In genomic region chr4:152485726-152486276, GRCh38 we compare ENCODE assay signal across 8 cellular contexts. TPM values are rescaled to one million over a fixed set of nuclear protein-coding genes. Genes with fewer than 3 reads are reported as not detected.
DNase-seq lines count a peak whose midpoint lies in the region; ATAC-seq and TF ChIP-seq lines count a peak whose summit lies in the region.

No MANE protein-coding gene starts in this region.

- CTCF ChIA-PET in OCI-LY7 (lab: Charles Lee; ENCODE audit: unreplicated experiment), result interaction anchor here (1.0 kb wide), 1 partner anchor 22 kb away, joined by 3 read pairs; no protein-coding TSS in a partner anchor

- no peak overlapping the region for H3K4me2 ChIP-seq in OCI-LY7 (ENCODE audit: low read length)

- intact Hi-C loops in Right ventricle myocardium inferior (cut with DNase I), result no loop called here
- intact Hi-C loops in OCI-LY7 (cut with micrococcal nuclease; ENCODE audit: unreplicated experiment), result no loop called here

- H4K20me1 ChIP-seq in OCI-LY7 (ENCODE audit: insufficient read depth, low read length), result peaks cover 18% of the 10 kb centered on the region; the same call in 1 of the 2 replicates

- no peaks in the 10 kb centered on the region for H3K4me1 ChIP-seq in OCI-LY7 (ENCODE audit: insufficient read depth, low read length, poor library complexity, severe bottlenecking)

- BruUV-seq in OCI-LY7 (replicated peaks; lab: Mats Ljungman, UMichigan), result no TSS peak

- peaks cover 94% of the 10 kb centered on the region for H3K79me2 ChIP-seq in OCI-LY7 (ENCODE audit: insufficient read depth, low read depth, low read length)

- POLR2A ChIA-PET in OCI-LY7 (lab: Charles Lee), result interaction anchor here (0.6 to 2.0 kb wide), 6 partner anchors 8 to 67 kb away, joined by 3 to 12 read pairs (median 4); no protein-coding TSS in a partner anchor

- no peaks in the 10 kb centered on the region for H3K9me2 ChIP-seq in OCI-LY7 (ENCODE audit: insufficient read depth, low read length)

- ATAC-seq in GM18498 (IDR thresholded peaks at IDR 0.05; ENCODE audit: unreplicated experiment) (peak; percentile 95), GM21528 (IDR thresholded peaks at IDR 0.05; ENCODE audit: low FRiP score, unreplicated experiment) (peak; percentile 98), Right ventricle myocardium inferior (no peak)

- H3K27ac ChIP-seq in OCI-LY7 (ENCODE audit: low read depth, low read length, poor library complexity, severe bottlenecking), result no peak overlapping the region

- no peak overlapping the region for H3K4me3 ChIP-seq in OCI-LY7 (ENCODE audit: low read depth, low read length, poor library complexity, severe bottlenecking)

- peaks cover 23% of the 10 kb centered on the region for H3K36me3 ChIP-seq in OCI-LY7 (ENCODE audit: insufficient read depth, low read length)

- H2AFZ ChIP-seq in OCI-LY7 (ENCODE audit: low read length), result no peak overlapping the region

- peaks cover 22% of the 10 kb centered on the region; the same call in 1 of the 2 replicates for H3K9me3 ChIP-seq in OCI-LY7 (ENCODE audit: low read length)

- TF ChIP-seq CTCF in OCI-LY7 (conservative IDR thresholded peaks at IDR 0.05; ENCODE audit: low read length), result no peak

- DNase-seq in HS-5 (ENCODE audit: low read depth), result peak; percentile 56
- peak; percentile 62 for DNase-seq in central memory CD4-positive, alpha-beta T cell
- DNase-seq in smooth muscle cell of the brain vasculature (ENCODE audit: low read depth, low spot score), result peak; percentile 49
- no peak for DNase-seq in Right ventricle myocardium inferior (ENCODE audit: missing footprints)
- DNase-seq in OCI-LY7 (ENCODE audit: low spot score), result no peak
- DNase-seq in GOT3 (lab: John Stamatoyannopoulos, UW), result no peak

RNA-seq across cellular contexts. Expression of gene FBXW7, which starts 50.1 kb away (rescaled TPM):
- total RNA-seq in Right ventricle myocardium inferior, result 55.9 TPM
- total RNA-seq in OCI-LY7 (2014; rRNA removed; shearing (Covaris generic)), result 58.8 and 97.7 TPM in 2 replicates
- total RNA-seq in OCI-LY7 (2022), result 97.3 and 102 TPM in 2 replicates

Comparison
In these comparisons a context has a peak if more than half of its experiments do, and no peak if none do; other contexts are left out.
1. DNase-seq: peak in HS-5 (single experiment), central memory CD4-positive, alpha-beta T cell (single experiment) and smooth muscle cell of the brain vasculature (single experiment); none in Right ventricle myocardium inferior (single experiment), OCI-LY7 (single experiment) and GOT3 (single experiment).